ENCODE assay signal across 29 cellular contexts in the genomic region with DNA sequence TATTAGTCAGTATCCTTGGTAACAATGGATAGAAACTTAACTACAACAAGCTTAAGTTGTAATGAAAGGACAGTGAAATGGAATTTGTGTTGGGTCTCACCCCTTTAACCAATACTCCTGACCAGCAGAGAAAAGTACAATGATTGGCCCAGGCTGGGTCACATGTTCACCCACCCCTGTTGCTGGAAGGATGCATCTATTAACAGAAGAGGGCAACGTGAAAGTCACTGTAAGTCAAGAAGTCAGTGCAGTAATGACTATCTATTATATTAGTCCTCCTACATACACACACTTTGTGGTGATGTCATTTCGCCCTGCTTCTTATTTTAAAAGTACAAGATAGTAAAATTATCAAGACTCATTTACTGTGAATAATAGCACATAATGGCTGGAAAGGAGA. TPM values are rescaled to one million over a fixed set of nuclear protein-coding genes. Genes with fewer than 3 reads are reported as not detected.
A peak's percentile ranks its signal among the peaks of the same experiment; 100 is the strongest.
DNase-seq lines count a peak whose midpoint lies in the region; ATAC-seq lines count a peak whose summit lies in the region.
"Had no signal": no experiment of that assay in that cellular context is flagged by ENCODE, and none has a peak within 500 bp of the region (broad histone marks: within the 10 kb centered on the region; RNA-seq: fewer than 3 reads in every experiment).

No MANE protein-coding gene starts in this region.

- H3K9me3 Mint-ChIP-seq in activated T-helper 17 cell treated with anti-CD3 and anti-CD28 coated beads, Interleukin-2, amount 50 U/mL, for 72 hours = peaks cover 6% of the 10 kb centered on the region

- no peaks in the 10 kb centered on the region for H3K4me1 Mint-ChIP-seq in activated T-helper 17 cell treated with anti-CD3 and anti-CD28 coated beads, Interleukin-2, amount 50 U/mL, for 72 hours
- H3K4me1 Mint-ChIP-seq: CD4-positive, alpha-beta memory T cell had no signal

- no peaks in the 10 kb centered on the region for H3K36me3 Mint-ChIP-seq in activated T-helper 17 cell treated with anti-CD3 and anti-CD28 coated beads, Interleukin-2, amount 50 U/mL, for 72 hours (ENCODE audit: low read depth)
- H3K36me3 Mint-ChIP-seq: CD4-positive, alpha-beta memory T cell had no signal

- no peak overlapping the region for H3K27ac Mint-ChIP-seq in activated T-helper 17 cell treated with anti-CD3 and anti-CD28 coated beads, Interleukin-2, amount 50 U/mL, for 72 hours
- H3K27ac Mint-ChIP-seq: H9 had no signal

- peaks cover 30% of the 10 kb centered on the region for H3K27me3 Mint-ChIP-seq in activated T-helper 17 cell treated with anti-CD3 and anti-CD28 coated beads, Interleukin-2, amount 50 U/mL, for 72 hours

- no peak overlapping the region for H3K4me3 Mint-ChIP-seq in activated T-helper 17 cell treated with anti-CD3 and anti-CD28 coated beads, Interleukin-2, amount 50 U/mL, for 72 hours
- H3K4me3 Mint-ChIP-seq: CD4-positive, alpha-beta memory T cell; H9 had no signal

- DNase-seq in SW480 (ENCODE audit: low spot score) = peak; percentile 37
- DNase-seq in putamen (ENCODE audit: low spot score) = peak; percentile 30
- no peak for DNase-seq in NCI-H2227 treated with DMSO at 0.1 percent for 48 hours (lab: John Stamatoyannopoulos, UW)
- DNase-seq: 8988T; CD4-positive, alpha-beta memory T cell; COR-L47; DMS79; EL; GDM1; H9; IMR-90; NCI-H1048; NCI-H1417; NCI-H1694; NCI-H2029 treated with DMSO at 0.1 percent for 48 hours; NCI-H226; NCI-H510A; NCI-H69; Peyer's patch; SHP77 treated with DMSO at 0.1 percent for 48 hours; SK-N-SH; SW 1271; T-helper 2 cell had no signal

- ATAC-seq in GM18502 (IDR thresholded peaks at IDR 0.05; ENCODE audit: poor library complexity, unreplicated experiment) = peak; percentile 80
- peak; percentile 83 for ATAC-seq in HG02973 (IDR thresholded peaks at IDR 0.05; ENCODE audit: unreplicated experiment)
- no peak for ATAC-seq in activated T-helper 17 cell treated with anti-CD3 and anti-CD28 coated beads, Interleukin-2, amount 50 U/mL, for 72 hours (replicated peaks)
- ATAC-seq in HG02798 (IDR thresholded peaks at IDR 0.05; ENCODE audit: poor library complexity, unreplicated experiment) = no peak
- ATAC-seq: GM12878 had no signal

RNA-seq across cellular contexts. Expression of gene PNLIPRP2, which starts 16.2 kb away (rescaled TPM):
- total RNA-seq in activated T-helper 17 cell treated with anti-CD3 and anti-CD28 coated beads, Interleukin-2, amount 50 U/mL, for 72 hours = not detected
- total RNA-seq: CD4-positive, alpha-beta memory T cell; IMR-90; OCI-LY7 had no signal

RNA-seq across cellular contexts. Expression of gene PNLIPRP1, which starts 46.2 kb away (rescaled TPM):
- total RNA-seq in activated T-helper 17 cell treated with anti-CD3 and anti-CD28 coated beads, Interleukin-2, amount 50 U/mL, for 72 hours = not detected
- total RNA-seq: CD4-positive, alpha-beta memory T cell; H9; IMR-90; OCI-LY7; Peyer's patch had no signal

Comparison
In these comparisons a context has a peak if more than half of its experiments do, and no peak if none do; other contexts are left out.
1. ATAC-seq: peak in GM18502 (single experiment) and HG02973 (single experiment); none in activated T-helper 17 cell treated with anti-CD3 and anti-CD28 coated beads, Interleukin-2, amount 50 U/mL, for 72 hours (single experiment) and HG02798 (single experiment).